Comparison of ENCODE assay signal across 10 cellular contexts in the genomic region with DNA sequence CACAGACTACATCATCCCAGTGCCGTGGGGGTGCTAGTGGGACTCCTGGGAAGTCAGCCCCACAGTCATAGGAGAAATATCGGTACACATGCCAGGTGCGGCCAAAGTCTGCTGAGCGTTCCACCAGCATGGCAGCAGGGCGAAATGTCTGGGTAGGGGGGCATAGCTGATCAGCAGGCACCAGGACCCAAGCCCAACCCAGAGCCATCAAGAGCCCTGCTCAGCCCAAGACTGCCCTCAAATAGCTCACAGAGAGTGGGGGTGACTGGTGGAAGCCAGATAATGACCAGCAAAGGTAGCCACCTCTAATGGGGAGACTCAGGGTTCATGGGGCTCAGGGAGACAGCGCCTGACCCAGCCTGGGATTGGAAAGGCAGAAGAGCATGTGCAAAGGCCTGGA. TPM values are rescaled to one million over a fixed set of nuclear protein-coding genes. Genes with fewer than 3 reads are reported as not detected.
A peak's percentile ranks its signal among the peaks of the same experiment; 100 is the strongest.
DNase-seq lines count a peak whose midpoint lies in the region; ATAC-seq and TF ChIP-seq lines count a peak whose summit lies in the region.
"Had no signal": no experiment of that assay in that cellular context is flagged by ENCODE, and none has a peak within 500 bp of the region (broad histone marks: within the 10 kb centered on the region; RNA-seq: fewer than 3 reads in every experiment).

No MANE protein-coding gene starts in this region.

- BruUV-seq in Caco-2 (replicated peaks; lab: Mats Ljungman, UMichigan), result no TSS peak

- H3K36me3 Mint-ChIP-seq in Caco-2 (ENCODE audit: insufficient read depth, unreplicated experiment) (peaks cover 30% of the 10 kb centered on the region), brain (peaks cover 6% of the 10 kb centered on the region)

- H3K4me3 ChIP-seq in Caco-2 (ENCODE audit: low read depth, low read length), result peak overlapping the region; percentile 66
- peak overlapping the region; percentile 92 for H3K4me3 ChIP-seq in iPS-18a (ENCODE audit: low read length)
- H3K4me3 ChIP-seq in psoas muscle, result peak overlapping the region; percentile 89

- peak overlapping the region; percentile 93 for H3K4me3 Mint-ChIP-seq in Caco-2 (ENCODE audit: unreplicated experiment)
- peak overlapping the region; percentile 87 to 95 (median 93) for H3K4me3 Mint-ChIP-seq in brain
- H3K4me3 Mint-ChIP-seq: activated naive CD4-positive, alpha-beta T cell treated with anti-CD3 and anti-CD28 coated beads for 36 hours had no signal

- no peak overlapping the region for H3K9ac ChIP-seq in iPS-18a (ENCODE audit: low read length)

- H3K27me3 Mint-ChIP-seq in Caco-2 (ENCODE audit: insufficient read depth, unreplicated experiment), result no peaks in the 10 kb centered on the region
- H3K27me3 Mint-ChIP-seq in brain, result no peaks in the 10 kb centered on the region

- WGBS in psoas muscle, 3 donors, result 82 to 90% (median 85%) methylated on average over 6 of the region's 6 CpGs

- no peaks in the 10 kb centered on the region for H3K9me3 Mint-ChIP-seq in Caco-2 (ENCODE audit: unreplicated experiment)
- H3K9me3 Mint-ChIP-seq in brain, result no peaks in the 10 kb centered on the region
- H3K9me3 Mint-ChIP-seq: activated naive CD4-positive, alpha-beta T cell treated with anti-CD3 and anti-CD28 coated beads for 36 hours had no signal

- no peak for ATAC-seq in psoas muscle
- ATAC-seq in left colon, result no peak

- no peak for TF ChIP-seq CTCF in Caco-2 (IDR thresholded peaks at IDR 0.05; ENCODE audit: insufficient read depth in 1 of 2, low read depth in 1 of 2, low read length in 1 of 2, severe bottlenecking in 1 of 2, unreplicated experiment in 1 of 2)
- TF ChIP-seq CTCF in brain (conservative IDR thresholded peaks at IDR 0.05), result no peak
- no peak for TF ChIP-seq CTCF in psoas muscle (IDR thresholded peaks at IDR 0.05)

- DNase-seq in Caco-2 (no peak), psoas muscle (no peak), NCI-H446 treated with DMSO at 0.1 percent for 48 hours (lab: John Stamatoyannopoulos, UW) (no peak), left colon (no peak), C1 segment of cervical spinal cord (lab: John Stamatoyannopoulos, UW) (no peak), NOMO-1 treated with dmso at 0.1 percent for 144 hours (lab: John Stamatoyannopoulos, UW; ENCODE audit: unreplicated experiment) (no peak)
- DNase-seq: activated naive CD4-positive, alpha-beta T cell treated with anti-CD3 and anti-CD28 coated beads for 36 hours; NCI-H2029 treated with DMSO at 0.1 percent for 48 hours had no signal

- peak overlapping the region; percentile 90 for H3K27ac Mint-ChIP-seq in Caco-2 (ENCODE audit: unreplicated experiment)
- peak overlapping the region; percentile 10 to 94 (median 83) for H3K27ac Mint-ChIP-seq in brain
- H3K27ac Mint-ChIP-seq: activated naive CD4-positive, alpha-beta T cell treated with anti-CD3 and anti-CD28 coated beads for 36 hours had no signal

- CTCF ChIA-PET in Caco-2 (lab: Charles Lee), result interaction anchor here (1.4 to 1.5 kb wide), 2 partner anchors 11 to 110 kb away, joined by 6 read pairs; a partner anchor contains a TSS

- H3K27ac ChIP-seq in iPS-18a (ENCODE audit: low read length) (no peak overlapping the region), psoas muscle (peak overlapping the region; percentile 76)

- intact Hi-C loops in Caco-2 (cut with micrococcal nuclease; ENCODE audit: unreplicated experiment), result no loop called here
- intact Hi-C loops in psoas muscle (cut with DNase I), result no loop called here
- intact Hi-C loops in left colon (cut with DNase I, micrococcal nuclease), result no loop called here

- peaks cover 15% of the 10 kb centered on the region for H3K4me1 ChIP-seq in Caco-2
- peaks cover 5% of the 10 kb centered on the region for H3K4me1 ChIP-seq in iPS-18a (ENCODE audit: control insufficient read depth, low read depth, low read length)
- peaks cover 18% of the 10 kb centered on the region for H3K4me1 ChIP-seq in psoas muscle

- POLR2A ChIA-PET in Caco-2 (lab: Charles Lee), result interaction anchor here (1.7 to 3.1 kb wide), 2 partner anchors 11 to 37 kb away, joined by 12 to 27 read pairs; a partner anchor contains a TSS

- H3K27me3 ChIP-seq in Caco-2 (replicated peaks; ENCODE audit: control insufficient read depth, insufficient read depth, low read length) (no peaks in the 10 kb centered on the region), iPS-18a (ENCODE audit: control insufficient read depth, insufficient read depth, low read length) (no peaks in the 10 kb centered on the region), psoas muscle (ENCODE audit: insufficient read depth in 3 of 3, low read length in 2 of 3) (no peaks in the 10 kb centered on the region)

- H3K36me3 ChIP-seq in Caco-2 (ENCODE audit: control insufficient read depth, insufficient read depth, low read length), result peaks cover 3% of the 10 kb centered on the region; the same call in 1 of the 2 replicates
- H3K36me3 ChIP-seq in iPS-18a (ENCODE audit: control insufficient read depth, low read depth, low read length), result no peaks in the 10 kb centered on the region
- peaks cover 0 to 45% of the 10 kb centered on the region in 2 donors for H3K36me3 ChIP-seq in psoas muscle (ENCODE audit: insufficient read depth in 1 of 2, low read depth in 1 of 2)

- H3K4me1 Mint-ChIP-seq in Caco-2 (ENCODE audit: low read depth, unreplicated experiment), result peaks cover 13% of the 10 kb centered on the region
- H3K4me1 Mint-ChIP-seq in brain, result peaks cover 28% of the 10 kb centered on the region

- H3K9me3 ChIP-seq in Caco-2, result no peaks in the 10 kb centered on the region
- H3K9me3 ChIP-seq in iPS-18a (ENCODE audit: control insufficient read depth, low read depth, low read length), result no peaks in the 10 kb centered on the region
- H3K9me3 ChIP-seq in psoas muscle, result no peaks in the 10 kb centered on the region

RNA-seq across cellular contexts. Expression of a gene that starts 1.3 kb away (rescaled TPM):
- 181 and 189 TPM in 2 replicates for total RNA-seq in Caco-2 (2022)
- polyA plus RNA-seq in brain (ENCODE audit: insufficient read depth, low read depth, low replicate concordance), result 84.1 TPM
- 100 to 1,000 TPM; 133 to 220 (median 141) TPM for total RNA-seq in psoas muscle
- 100 to 1,000 TPM in 1 of 3 donors, 10 to 100 TPM in 2; 81.6 to 123 (median 95.3) TPM for polyA plus RNA-seq in psoas muscle
- total RNA-seq in left colon, result 100 to 1,000 TPM in 1 of 2 donors, 10 to 100 TPM in 1; 66.1 to 102 TPM
- total RNA-seq: activated naive CD4-positive, alpha-beta T cell treated with anti-CD3 and anti-CD28 coated beads for 36 hours had no signal

RNA-seq across cellular contexts. Expression of a gene that starts 11.0 kb away (rescaled TPM):
- 55.9 and 56.4 TPM in 2 replicates for total RNA-seq in Caco-2 (2022)
- polyA plus RNA-seq in brain (ENCODE audit: insufficient read depth, low read depth, low replicate concordance), result 31.0 TPM
- 100 to 1,000 TPM in 2 of 4 donors, 10 to 100 TPM in 2; 79.5 to 109 (median 96.3) TPM for total RNA-seq in psoas muscle
- 10 to 100 TPM; 29.5 to 94.0 (median 42.9) TPM for polyA plus RNA-seq in psoas muscle
- total RNA-seq in left colon, result 10 to 100 TPM; 66.9 to 67.7 TPM

RNA-seq across cellular contexts. Expression of a gene that starts 27.0 kb away (rescaled TPM):
- total RNA-seq in Caco-2 (2022), result 361 and 386 TPM in 2 replicates
- 176 TPM for polyA plus RNA-seq in brain (ENCODE audit: insufficient read depth, low read depth, low replicate concordance)
- 100 to 1,000 TPM; 120 to 200 (median 144) TPM for total RNA-seq in psoas muscle
- 100 to 1,000 TPM; 142 to 166 (median 157) TPM for polyA plus RNA-seq in psoas muscle
- 100 to 1,000 TPM; 339 to 417 TPM for total RNA-seq in left colon

RNA-seq across cellular contexts. Expression of a gene that starts 34.6 kb away (rescaled TPM):
- 15.2 and 15.9 TPM in 2 replicates for total RNA-seq in Caco-2 (2022)
- 13.3 TPM for polyA plus RNA-seq in brain (ENCODE audit: insufficient read depth, low read depth, low replicate concordance)
- 10 to 100 TPM; 12.6 to 20.5 (median 14.7) TPM for total RNA-seq in psoas muscle
- polyA plus RNA-seq in psoas muscle, result 10 to 100 TPM; 20.0 to 26.8 (median 20.8) TPM
- 10 to 100 TPM; 16.3 to 20.3 TPM for total RNA-seq in left colon

RNA-seq across cellular contexts. Expression of a gene that starts 37.7 kb away (rescaled TPM):
- total RNA-seq in Caco-2 (2022), result 112 and 119 TPM in 2 replicates
- polyA plus RNA-seq in brain (ENCODE audit: insufficient read depth, low read depth, low replicate concordance), result 35.0 TPM
- 10 to 100 TPM; 52.8 to 83.9 (median 71.1) TPM for total RNA-seq in psoas muscle
- 10 to 100 TPM; 21.5 to 37.1 (median 28.6) TPM for polyA plus RNA-seq in psoas muscle
- 10 to 100 TPM; 73.5 to 83.6 TPM for total RNA-seq in left colon
